In genomic region chr5:160432815-160433214, GRCh38 we compare ENCODE assay signal across 18 cellular contexts. TPM values are rescaled to one million over a fixed set of nuclear protein-coding genes. Genes with fewer than 3 reads are reported as not detected.
DNase-seq lines count a peak whose midpoint lies in the region; ATAC-seq, FAIRE-seq and TF ChIP-seq lines count a peak whose summit lies in the region.
"Had no signal": no experiment of that assay in that cellular context is flagged by ENCODE, and none has a peak within 500 bp of the region (broad histone marks: within the 10 kb centered on the region; RNA-seq: fewer than 3 reads in every experiment).

No MANE protein-coding gene starts in this region.

- POLR2A ChIA-PET in HepG2 (lab: Yijun Ruan, JAX), result interaction anchor here (1.1 kb wide), 1 partner anchor 14 kb away, joined by 4 read pairs; the partner anchor contains the start of gene SLU7

- H3K4me1 Mint-ChIP-seq in nephron progenitor cell, result peaks cover 66% of the 10 kb centered on the region
- no peaks in the 10 kb centered on the region for H3K4me1 Mint-ChIP-seq in GM23338

- H3K79me2 ChIP-seq in HepG2 (ENCODE audit: insufficient read depth, low read length) (no peaks in the 10 kb centered on the region), GM23338 (replicated peaks; ENCODE audit: insufficient read depth) (no peaks in the 10 kb centered on the region)

- H3K36me3 ChIP-seq in HepG2 (replicated peaks in 1 of 2; ENCODE audit: control insufficient read depth in 1 of 2, insufficient read depth in 2 of 2, low read length in 2 of 2) (peaks cover 0 to 12% of the 10 kb centered on the region in 2 experiments; a peak in 3 of 5 replicates), right lobe of liver (no peaks in the 10 kb centered on the region), adrenal gland (replicated peaks in 1 of 2) (no peaks in the 10 kb centered on the region), GM23338 (ENCODE audit: insufficient read depth) (peaks cover 12% of the 10 kb centered on the region)

- H3K27me3 Mint-ChIP-seq in nephron progenitor cell (ENCODE audit: low read depth, poor library complexity), result no peaks in the 10 kb centered on the region
- no peaks in the 10 kb centered on the region for H3K27me3 Mint-ChIP-seq in GM23338 (ENCODE audit: insufficient read depth, low read depth, poor library complexity)
- H3K27me3 Mint-ChIP-seq: IgD-negative memory B cell had no signal

- no peak for TF ChIP-seq POLR2A in HepG2 (IDR thresholded peaks at IDR 0.05; ENCODE audit: insufficient read depth in 1 of 2, low read depth in 2 of 2, low read length in 2 of 2)
- no peak for TF ChIP-seq POLR2A in right lobe of liver (IDR thresholded peaks at IDR 0.05)
- no peak for TF ChIP-seq POLR2A in adrenal gland (IDR thresholded peaks at IDR 0.05)

- no peak overlapping the region for H3K9ac ChIP-seq in HepG2 (ENCODE audit: insufficient read depth, low read depth, low read length)

- no peaks in the 10 kb centered on the region for H3K9me2 ChIP-seq in GM23338 (ENCODE audit: insufficient read depth)

- H3K9me3 ChIP-seq in HepG2 (ENCODE audit: low read length) (no peaks in the 10 kb centered on the region), right lobe of liver (no peaks in the 10 kb centered on the region), adrenal gland (replicated peaks in 1 of 3) (no peaks in the 10 kb centered on the region)
- H3K9me3 ChIP-seq: SJSA1 had no signal

- no TSS peak for BruUV-seq in HepG2 (replicated peaks; lab: Mats Ljungman, UMichigan)

- intact Hi-C loops in HepG2 (cut with micrococcal nuclease; ENCODE audit: unreplicated experiment), result no loop called here
- intact Hi-C loops in right lobe of liver (cut with DNase I), result no loop called here
- intact Hi-C loops in adrenal gland (cut with DNase I), result no loop called here

- ATAC-seq in HepG2, result peak; percentile 10; the same call in 2 of the 3 replicates
- ATAC-seq in right lobe of liver, result no peak
- ATAC-seq in GM23338, result no peak

- in situ Hi-C loops in HepG2 (cut with HindIII; ENCODE audit: extremely low pct_ligation_motif_present, low pct_unique_long_range_greater_than_20kb), result loop anchor here (10.0 kb wide), 1 partner anchor 362 kb away; no protein-coding TSS in a partner anchor
- in situ Hi-C loops in ACHN (cut with HindIII; ENCODE audit: low pct_ligation_motif_present, low pct_unique_long_range_greater_than_20kb, low sequenced_read_pairs), result no loop called here

- H3F3A ChIP-seq in GM23338 (replicated peaks; ENCODE audit: low read depth), result no peaks in the 10 kb centered on the region

- H3K9me3 Mint-ChIP-seq in nephron progenitor cell, result no peaks in the 10 kb centered on the region
- no peaks in the 10 kb centered on the region for H3K9me3 Mint-ChIP-seq in GM23338
- H3K9me3 Mint-ChIP-seq: CD4-positive, CD25-positive, alpha-beta regulatory T cell; IgD-negative memory B cell had no signal

- H3K27me3 ChIP-seq in HepG2 (ENCODE audit: control insufficient read depth in 1 of 2, insufficient read depth in 2 of 2, low read length in 2 of 2) (no peaks in the 10 kb centered on the region), right lobe of liver (no peaks in the 10 kb centered on the region), adrenal gland (peaks cover 6% of the 10 kb centered on the region), GM23338 (ENCODE audit: insufficient read depth) (no peaks in the 10 kb centered on the region)
- H3K27me3 ChIP-seq: SJSA1 had no signal

- DNase-seq in HepG2 (ENCODE audit: low spot score), result no peak
- no peak for DNase-seq in right lobe of liver
- no peak for DNase-seq in nephron progenitor cell
- DNase-seq in ACHN, result no peak
- no peak for DNase-seq in activated T-cell treated with anti-CD3 and anti-CD28 coated beads for 4 hours
- DNase-seq in adrenal gland, result no peak
- DNase-seq in GM23338 (ENCODE audit: low spot score), result no peak
- DNase-seq: CD4-positive, CD25-positive, alpha-beta regulatory T cell; DMS79; NCI-H1105; NCI-H2029 treated with DMSO at 0.1 percent for 48 hours; NCI-H524 treated with DMSO at 0.1 percent for 48 hours; NCI-H82 had no signal

- WGBS in HepG2 (ENCODE audit: low lambda C conversion rate), result 43% methylated on average over 7 of the region's 7 CpGs
- WGBS in right lobe of liver (ENCODE audit: insufficient coverage, low coverage, low lambda C conversion rate, missing lambda C conversion rate), result 100% methylated on average over 2 of the region's 7 CpGs
- 84 to 97% (median 91%) methylated on average over 7 of the region's 7 CpGs for WGBS in adrenal gland, 4 donors

- H3K4me1 ChIP-seq in HepG2 (ENCODE audit: insufficient read depth, low read length) (peaks cover 33% of the 10 kb centered on the region), right lobe of liver (no peaks in the 10 kb centered on the region), adrenal gland (replicated peaks in 1 of 2) (no peaks in the 10 kb centered on the region), GM23338 (ENCODE audit: insufficient read depth) (no peaks in the 10 kb centered on the region)
- H3K4me1 ChIP-seq: SJSA1 had no signal

- FAIRE-seq in HepG2 (lab: Jason Lieb, UNC), result no peak
- FAIRE-seq: H1, RCC 7860 had no signal

- TF ChIP-seq RAD21 in HepG2 (CRISPR knock-in tag; IDR thresholded peaks at IDR 0.05), result no peak

- no peak overlapping the region for H3K4me3 Mint-ChIP-seq in nephron progenitor cell
- H3K4me3 Mint-ChIP-seq in GM23338, result no peak overlapping the region
- H3K4me3 Mint-ChIP-seq: CD4-positive, CD25-positive, alpha-beta regulatory T cell had no signal

- H3K27ac ChIP-seq in HepG2 (ENCODE audit: extremely low read length, insufficient read depth, low read length), result no peak overlapping the region
- no peak overlapping the region for H3K27ac ChIP-seq in right lobe of liver
- peak overlapping the region; percentile 67 for H3K27ac ChIP-seq in cingulate gyrus (ENCODE audit: low read depth, low read length)
- H3K27ac ChIP-seq in adrenal gland, result no peak overlapping the region
- no peak overlapping the region for H3K27ac ChIP-seq in GM23338 (ENCODE audit: low read depth)
- H3K27ac ChIP-seq: SJSA1 had no signal

- no peak overlapping the region for H2AFZ ChIP-seq in HepG2 (ENCODE audit: low read length)
- no peak overlapping the region for H2AFZ ChIP-seq in GM23338

- peak overlapping the region; percentile 86 for H3K27ac Mint-ChIP-seq in nephron progenitor cell
- no peak overlapping the region for H3K27ac Mint-ChIP-seq in GM23338
- H3K27ac Mint-ChIP-seq: CD4-positive, CD25-positive, alpha-beta regulatory T cell; IgD-negative memory B cell had no signal

- TF ChIP-seq CTCF in HepG2 (CRISPR knock-in tag; IDR thresholded peaks at IDR 0.05) (no peak), right lobe of liver (IDR thresholded peaks at IDR 0.05) (no peak), nephron progenitor cell (IDR thresholded peaks at IDR 0.05) (no peak), adrenal gland (IDR thresholded peaks at IDR 0.05) (no peak), GM23338 (conservative IDR thresholded peaks at IDR 0.05; ENCODE audit: low read depth in 2 of 2) (no peak)

- H3K4me2 ChIP-seq in HepG2 (ENCODE audit: low read depth, low read length), result peak overlapping the region; percentile 23; the same call in 1 of the 2 replicates
- H3K4me2 ChIP-seq in GM23338, result no peak overlapping the region

- TF ChIP-seq EP300 in HepG2 (IDR thresholded peaks at IDR 0.05; ENCODE audit: low read depth in 2 of 2, low read length in 2 of 2) (no peak), HepG2 (CRISPR knock-in tag; IDR thresholded peaks at IDR 0.05; ENCODE audit: borderline replicate concordance) (no peak)

- no peak overlapping the region; a peak in 1 of 6 replicates for H3K4me3 ChIP-seq in HepG2 (replicated peaks in 1 of 3; ENCODE audit: insufficient read depth in 1 of 3, low read depth in 2 of 3, low read length in 3 of 3)
- H3K4me3 ChIP-seq in right lobe of liver, result no peak overlapping the region
- H3K4me3 ChIP-seq in adrenal gland, result no peak overlapping the region
- H3K4me3 ChIP-seq in GM23338, result no peak overlapping the region
- H3K4me3 ChIP-seq: SJSA1 had no signal

- H4K20me1 ChIP-seq in HepG2 (ENCODE audit: insufficient read depth, low read length), result no peaks in the 10 kb centered on the region
- no peaks in the 10 kb centered on the region for H4K20me1 ChIP-seq in GM23338 (replicated peaks; ENCODE audit: insufficient read depth)

- H3K36me3 Mint-ChIP-seq in nephron progenitor cell (ENCODE audit: low read depth) (peaks cover 17% of the 10 kb centered on the region), GM23338 (ENCODE audit: low read depth) (peaks cover 15% of the 10 kb centered on the region)

- CTCF ChIA-PET in HepG2 (lab: Yijun Ruan, JAX; ENCODE audit: low intra/inter-chr PET ratio, low total read pairs), result no interaction called here

RNA-seq across cellular contexts. Expression of gene PTTG1, which starts 11.2 kb away (rescaled TPM):
- 161 and 206 TPM in 2 replicates for total RNA-seq in HepG2 (2016; rRNA removed; fragmentation: Illumina TruSeq; extraction: Trizol)
- total RNA-seq in HepG2 (2016; cell fraction: cytosol; rRNA removed; fragmentation: Illumina TruSeq; extraction: Trizol; ENCODE audit: low read depth), result 61.6 and 66.4 TPM in 2 replicates
- 157 and 223 TPM in 2 replicates for total RNA-seq in HepG2 (2016; cell fraction: insoluble cytoplasmic fraction; rRNA removed; fragmentation: Illumina TruSeq; extraction: Trizol)
- 67.0 and 69.1 TPM in 2 replicates for total RNA-seq in HepG2 (2016; cell fraction: membrane; rRNA removed; fragmentation: Illumina TruSeq; extraction: Trizol)
- 66.0 and 73.6 TPM in 2 replicates for total RNA-seq in HepG2 (2016; cell fraction: nucleus; rRNA removed; fragmentation: Illumina TruSeq; extraction: Trizol)
- 53.0 and 102 TPM in 2 replicates for polyA plus RNA-seq in HepG2 (2011; rRNA removed)
- 166 and 211 TPM in 2 replicates for polyA plus RNA-seq in HepG2 (2011; cell fraction: cytosol; rRNA removed)
- polyA plus RNA-seq in HepG2 (2011; cell fraction: nucleus; rRNA removed), result 50.7 and 64.1 TPM in 2 replicates
- 42.2 and 101 TPM in 2 replicates for polyA plus RNA-seq in HepG2 (2012)
- 50.9 and 58.2 TPM in 2 replicates for polyA plus RNA-seq in HepG2 (2016; cell fraction: cytosol; fragmentation: Illumina TruSeq; extraction: Trizol; ENCODE audit: low read depth)
- 204 and 208 TPM in 2 replicates for polyA plus RNA-seq in HepG2 (2016; cell fraction: insoluble cytoplasmic fraction; fragmentation: Illumina TruSeq; extraction: Trizol; ENCODE audit: low read depth)
- 60.1 and 60.7 TPM in 2 replicates for polyA plus RNA-seq in HepG2 (2016; cell fraction: membrane; fragmentation: Illumina TruSeq; extraction: Trizol; ENCODE audit: low read depth)
- 84.3 and 91.2 TPM in 2 replicates for polyA plus RNA-seq in HepG2 (2016; cell fraction: nucleus; fragmentation: Illumina TruSeq; extraction: Trizol; ENCODE audit: insufficient read depth, low read depth)
- 40.6 and 146 TPM in 2 replicates for polyA minus RNA-seq in HepG2 (2011; rRNA and poly(A)+ RNA removed; ENCODE audit: low replicate concordance)
- polyA minus RNA-seq in HepG2 (2011; cell fraction: cytosol; rRNA and poly(A)+ RNA removed), result 17.1 and 33.2 TPM in 2 replicates
- polyA minus RNA-seq in HepG2 (2011; cell fraction: nucleus; rRNA and poly(A)+ RNA removed), result 21.5 and 33.3 TPM in 2 replicates
- total RNA-seq in right lobe of liver, result 1 to 10 TPM in 3 of 6 experiments, under 1 TPM in 3; 0.51 to 5.9 (median 2.6) TPM
- total RNA-seq in adrenal gland, result 10 to 100 TPM in 3 of 8 donors, 1 to 10 TPM in 5; 2.2 to 15.2 (median 6.0) TPM
- polyA plus RNA-seq in adrenal gland, result 1 to 10 TPM; 3.2 to 8.7 (median 4.8) TPM
- 229 and 394 TPM in 2 replicates for total RNA-seq in GM23338 (2014; rRNA removed; shearing (Covaris generic))
- polyA plus RNA-seq in GM23338 (2016; fragmentation: Nextera tagmentation; extraction: Ambion mirVana), result 579 and 620 TPM in 2 replicates

RNA-seq across cellular contexts. Expression of gene SLU7, which starts 13.9 kb away (rescaled TPM):
- total RNA-seq in HepG2 (2016; rRNA removed; fragmentation: Illumina TruSeq; extraction: Trizol), result 39.2 and 52.6 TPM in 2 replicates
- 5.4 and 6.3 TPM in 2 replicates for total RNA-seq in HepG2 (2016; cell fraction: cytosol; rRNA removed; fragmentation: Illumina TruSeq; extraction: Trizol; ENCODE audit: low read depth)
- 37.1 and 52.6 TPM in 2 replicates for total RNA-seq in HepG2 (2016; cell fraction: insoluble cytoplasmic fraction; rRNA removed; fragmentation: Illumina TruSeq; extraction: Trizol)
- total RNA-seq in HepG2 (2016; cell fraction: membrane; rRNA removed; fragmentation: Illumina TruSeq; extraction: Trizol), result 12.2 and 13.1 TPM in 2 replicates
- 23.3 and 25.9 TPM in 2 replicates for total RNA-seq in HepG2 (2016; cell fraction: nucleus; rRNA removed; fragmentation: Illumina TruSeq; extraction: Trizol)
- polyA plus RNA-seq in HepG2 (2011; rRNA removed), result 13.6 and 24.0 TPM in 2 replicates
- polyA plus RNA-seq in HepG2 (2011; cell fraction: cytosol; rRNA removed), result 10.5 and 14.8 TPM in 2 replicates
- polyA plus RNA-seq in HepG2 (2011; cell fraction: nucleus; rRNA removed), result 8.8 and 11.4 TPM in 2 replicates
- 36.7 and 47.7 TPM in 2 replicates for polyA plus RNA-seq in HepG2 (2012)
- polyA plus RNA-seq in HepG2 (2016; cell fraction: cytosol; fragmentation: Illumina TruSeq; extraction: Trizol; ENCODE audit: low read depth), result 3.8 and 3.9 TPM in 2 replicates
- polyA plus RNA-seq in HepG2 (2016; cell fraction: insoluble cytoplasmic fraction; fragmentation: Illumina TruSeq; extraction: Trizol; ENCODE audit: low read depth), result 41.9 and 42.0 TPM in 2 replicates
- polyA plus RNA-seq in HepG2 (2016; cell fraction: membrane; fragmentation: Illumina TruSeq; extraction: Trizol; ENCODE audit: low read depth), result 4.5 and 5.5 TPM in 2 replicates
- 29.1 and 31.2 TPM in 2 replicates for polyA plus RNA-seq in HepG2 (2016; cell fraction: nucleus; fragmentation: Illumina TruSeq; extraction: Trizol; ENCODE audit: insufficient read depth, low read depth)
- 3.7 and 8.6 TPM in 2 replicates for polyA minus RNA-seq in HepG2 (2011; rRNA and poly(A)+ RNA removed; ENCODE audit: low replicate concordance)
- polyA minus RNA-seq in HepG2 (2011; cell fraction: cytosol; rRNA and poly(A)+ RNA removed), result 7.6 and 13.9 TPM in 2 replicates
- polyA minus RNA-seq in HepG2 (2011; cell fraction: nucleus; rRNA and poly(A)+ RNA removed), result 25.4 and 32.6 TPM in 2 replicates
- total RNA-seq in right lobe of liver, result 10 to 100 TPM; 11.6 to 19.4 (median 17.0) TPM
- 100 to 1,000 TPM in 1 of 8 donors, 10 to 100 TPM in 7; 34.6 to 138 (median 47.9) TPM for total RNA-seq in adrenal gland
- polyA plus RNA-seq in adrenal gland, result 10 to 100 TPM; 27.1 to 50.2 (median 49.1) TPM
- total RNA-seq in GM23338 (2014; rRNA removed; shearing (Covaris generic)), result 27.0 and 33.2 TPM in 2 replicates
- 31.1 and 47.5 TPM in 2 replicates for polyA plus RNA-seq in GM23338 (2016; fragmentation: Nextera tagmentation; extraction: Ambion mirVana)

RNA-seq across cellular contexts. Expression of gene FAM200C, which starts 33.0 kb away (rescaled TPM):
- 4.7 and 6.4 TPM in 2 replicates for total RNA-seq in HepG2 (2016; rRNA removed; fragmentation: Illumina TruSeq; extraction: Trizol)
- 1.4 and 1.5 TPM in 2 replicates for total RNA-seq in HepG2 (2016; cell fraction: cytosol; rRNA removed; fragmentation: Illumina TruSeq; extraction: Trizol; ENCODE audit: low read depth)
- 4.8 and 6.4 TPM in 2 replicates for total RNA-seq in HepG2 (2016; cell fraction: insoluble cytoplasmic fraction; rRNA removed; fragmentation: Illumina TruSeq; extraction: Trizol)
- total RNA-seq in HepG2 (2016; cell fraction: membrane; rRNA removed; fragmentation: Illumina TruSeq; extraction: Trizol), result 2.7 and 2.8 TPM in 2 replicates
- total RNA-seq in HepG2 (2016; cell fraction: nucleus; rRNA removed; fragmentation: Illumina TruSeq; extraction: Trizol), result 4.6 and 5.8 TPM in 2 replicates
- polyA plus RNA-seq in HepG2 (2011; rRNA removed), result 2.7 and 3.2 TPM in 2 replicates
- polyA plus RNA-seq in HepG2 (2011; cell fraction: cytosol; rRNA removed), result 1.2 and 1.5 TPM in 2 replicates
- polyA plus RNA-seq in HepG2 (2011; cell fraction: nucleus; rRNA removed), result 2.3 and 3.1 TPM in 2 replicates
- 2.5 and 3.8 TPM in 2 replicates for polyA plus RNA-seq in HepG2 (2012)
- polyA plus RNA-seq in HepG2 (2016; cell fraction: cytosol; fragmentation: Illumina TruSeq; extraction: Trizol; ENCODE audit: low read depth), result 0.40 and 0.49 TPM in 2 replicates
- 3.9 and 4.4 TPM in 2 replicates for polyA plus RNA-seq in HepG2 (2016; cell fraction: insoluble cytoplasmic fraction; fragmentation: Illumina TruSeq; extraction: Trizol; ENCODE audit: low read depth)
- 0.83 and 1.1 TPM in 2 replicates for polyA plus RNA-seq in HepG2 (2016; cell fraction: membrane; fragmentation: Illumina TruSeq; extraction: Trizol; ENCODE audit: low read depth)
- 6.4 and 6.6 TPM in 2 replicates for polyA plus RNA-seq in HepG2 (2016; cell fraction: nucleus; fragmentation: Illumina TruSeq; extraction: Trizol; ENCODE audit: insufficient read depth, low read depth)
- polyA minus RNA-seq in HepG2 (2011; rRNA and poly(A)+ RNA removed; ENCODE audit: low replicate concordance), result 2.0 and 3.0 TPM in 2 replicates
- polyA minus RNA-seq in HepG2 (2011; cell fraction: cytosol; rRNA and poly(A)+ RNA removed), result 1.9 and 2.4 TPM in 2 replicates
- polyA minus RNA-seq in HepG2 (2011; cell fraction: nucleus; rRNA and poly(A)+ RNA removed), result 8.4 and 11.1 TPM in 2 replicates
- total RNA-seq in right lobe of liver, result 1 to 10 TPM in 2 of 6 experiments, under 1 TPM in 4; 0.56 to 1.2 (median 0.95) TPM
- 1 to 10 TPM in 7 of 8 donors, under 1 TPM in 1; 0.42 to 9.0 (median 4.3) TPM for total RNA-seq in adrenal gland
- polyA plus RNA-seq in adrenal gland, result 1 to 10 TPM; 3.2 to 6.8 (median 6.2) TPM
- 6.9 and 7.4 TPM in 2 replicates for total RNA-seq in GM23338 (2014; rRNA removed; shearing (Covaris generic))
- polyA plus RNA-seq in GM23338 (2016; fragmentation: Nextera tagmentation; extraction: Ambion mirVana), result 3.3 and 4.6 TPM in 2 replicates
- total RNA-seq: CD4-positive, CD25-positive, alpha-beta regulatory T cell had no signal
